31 cellular contexts compared by ENCODE assay signal in genomic region chr5:111942214-111942613, GRCh38.
"Had no signal": no experiment of that assay in that cellular context is flagged by ENCODE, and none has a peak within 500 bp of the region (broad histone marks: within the 10 kb centered on the region; RNA-seq: fewer than 3 reads in every experiment).

No MANE protein-coding gene starts in this region.

- ATAC-seq: body of pancreas; heart left ventricle; left colon; naive thymus-derived CD4-positive, alpha-beta T cell; psoas muscle had no signal

- H2AFZ ChIP-seq: parathyroid adenoma had no signal

- H3K79me2 ChIP-seq: parathyroid adenoma had no signal

- H3K4me3 ChIP-seq: adrenal gland, body of pancreas, coronary artery, dorsolateral prefrontal cortex, heart left ventricle, psoas muscle, sigmoid colon, suprapubic skin, tibial artery had no signal

- H3K9ac ChIP-seq: parathyroid adenoma had no signal

- H3K9me3 ChIP-seq: adrenal gland, body of pancreas, heart left ventricle, psoas muscle, sigmoid colon, suprapubic skin, tibial artery had no signal

- H3K27me3 ChIP-seq: adrenal gland, body of pancreas, heart left ventricle, sigmoid colon, suprapubic skin, tibial artery had no signal

- H3K4me1 ChIP-seq: adrenal gland, body of pancreas, heart left ventricle, parathyroid adenoma, psoas muscle, suprapubic skin, tibial artery had no signal

- H3K36me3 ChIP-seq: adrenal gland, heart left ventricle, sigmoid colon, suprapubic skin, tibial artery had no signal

- DNase-seq: activated CD4-positive, alpha-beta memory T cell treated with anti-CD3 and anti-CD28 coated beads for 36 hours; activated CD4-positive, alpha-beta T cell treated with anti-CD3 and anti-CD28 coated beads, Interleukin-2, amount 10 ng/mL, durations not matched to agents 24 days and 14 days; activated CD8-positive, alpha-beta memory T cell treated with anti-CD3 and anti-CD28 coated beads, Interleukin-2, amount 50 U/mL, for 4 hours; activated effector memory CD4-positive, alpha-beta T cell treated with anti-CD3 and anti-CD28 coated beads, Interleukin-2, amount 50 U/mL, for 16 hours; activated naive CD4-positive, alpha-beta T cell treated with anti-CD3 and anti-CD28 coated beads for 36 hours; activated naive CD8-positive, alpha-beta T cell treated with anti-CD3 and anti-CD28 coated beads for 36 hours; activated T-cell treated with anti-CD3 and anti-CD28 coated beads, Interleukin-2, amount 50 U/mL, for 1 hour; adrenal gland; aorta; body of pancreas; cerebellar nuclear complex; dorsolateral prefrontal cortex; effector memory CD4-positive, alpha-beta T cell; erythroblast; heart left ventricle; hypothalamus; immature natural killer cell; kidney; left colon; mammary epithelial cell; naive thymus-derived CD4-positive, alpha-beta T cell; psoas muscle; sigmoid colon; stimulated activated CD4-positive, alpha-beta T cell treated with anti-CD3 and anti-CD28 coated beads, Interleukin-15, amount 100 ng/mL, for 24 hours; stimulated activated naive CD4-positive, alpha-beta T cell; T-helper 9 cell; tibial artery had no signal

- H3K27ac ChIP-seq: adrenal gland, body of pancreas, coronary artery, dorsolateral prefrontal cortex, heart left ventricle, parathyroid adenoma, psoas muscle, sigmoid colon, suprapubic skin, tibial artery, VCaP had no signal
